Comparison of ENCODE assay signal across 20 cellular contexts in genomic region chr5:36934740-36935356, GRCh38. TPM values are rescaled to one million over a fixed set of nuclear protein-coding genes. Genes with fewer than 3 reads are reported as not detected.
DNase-seq lines count a peak whose midpoint lies in the region; ATAC-seq, FAIRE-seq and TF ChIP-seq lines count a peak whose summit lies in the region.
"Had no signal": no experiment of that assay in that cellular context is flagged by ENCODE, and none has a peak within 500 bp of the region (broad histone marks: within the 10 kb centered on the region; RNA-seq: fewer than 3 reads in every experiment).

No MANE protein-coding gene starts in this region.

- H3F3A ChIP-seq in PC-9 (ENCODE audit: insufficient read depth, low read depth) = peaks cover 4% of the 10 kb centered on the region; the same call in 1 of the 2 replicates

- no peak for DNase-seq in natural killer cell treated with Interleukin-12 subunit alpha and Interleukin-12 subunit beta and Interleukin-15 and Interleukin-18, amount 100 ng/mL, for 72 hours (ENCODE audit: low spot score)
- DNase-seq in natural killer cell (no peak), NB4 (ENCODE audit: low read depth) (peak; percentile 20), endothelial cell of umbilical vein (ENCODE audit: low read depth, low spot score) (peak; percentile 14), PC-9 (no peak), mucosa of gallbladder (ENCODE audit: low spot score) (no peak)
- DNase-seq in stimulated activated naive CD8-positive, alpha-beta T cell treated with anti-CD3 and anti-CD28 coated beads, Interleukin-15, amount 100 ng/mL, for 72 hours = no peak
- DNase-seq: activated B cell treated with CpG ODN at 0.5 μM for 24 hours, AML-193, caudate nucleus, COR-L47, GOT3, heart right ventricle, immature natural killer cell, lower lobe of right lung, NCI-H1092 treated with DMSO at 0.1 percent for 48 hours, NCI-H2081, NCI-H510A, SHP77, T-helper 17 cell had no signal

- H3K4me2 ChIP-seq in endothelial cell of umbilical vein (ENCODE audit: insufficient read depth, low read length) (peak overlapping the region; percentile 2), PC-9 (no peak overlapping the region)

- H3K27ac ChIP-seq in endothelial cell of umbilical vein (ENCODE audit: insufficient read depth, low read depth, low read length) (no peak overlapping the region), PC-9 (no peak overlapping the region)
- H3K27ac ChIP-seq: heart right ventricle, lower lobe of right lung had no signal

- H3K27me3 ChIP-seq in endothelial cell of umbilical vein (ENCODE audit: control insufficient read depth in 2 of 2, insufficient read depth in 2 of 2, low read length in 2 of 2) (no peaks in the 10 kb centered on the region), PC-9 (ENCODE audit: insufficient read depth, low read depth) (no peaks in the 10 kb centered on the region)
- H3K27me3 ChIP-seq: heart right ventricle had no signal

- peak overlapping the region; percentile 0 for H3K4me3 Mint-ChIP-seq in natural killer cell treated with Interleukin-12 subunit alpha and Interleukin-12 subunit beta and Interleukin-15 and Interleukin-18, amount 100 ng/mL, for 72 hours
- H3K4me3 Mint-ChIP-seq in natural killer cell = no peak overlapping the region
- peak overlapping the region in 1 of 2 donors; percentile 2 for H3K4me3 Mint-ChIP-seq in stimulated activated naive CD8-positive, alpha-beta T cell treated with anti-CD3 and anti-CD28 coated beads, Interleukin-15, amount 100 ng/mL, for 72 hours
- H3K4me3 Mint-ChIP-seq: activated B cell treated with CpG ODN at 0.5 μM for 24 hours, T-helper 17 cell had no signal

- H3K9me2 ChIP-seq in PC-9 (ENCODE audit: insufficient read depth) = no peaks in the 10 kb centered on the region

- no peak for TF ChIP-seq CTCF in natural killer cell (IDR thresholded peaks at IDR 0.05)
- TF ChIP-seq CTCF in NB4 (IDR thresholded peaks at IDR 0.05; ENCODE audit: low read depth, low read length) = no peak
- no peak for TF ChIP-seq CTCF in endothelial cell of umbilical vein (IDR thresholded peaks at IDR 0.05; ENCODE audit: extremely low read depth in 1 of 2, insufficient read depth in 1 of 2, low read depth in 1 of 2, low read length in 2 of 2)
- TF ChIP-seq CTCF in PC-9 (conservative IDR thresholded peaks at IDR 0.05) = no peak

- H2AFZ ChIP-seq in endothelial cell of umbilical vein (ENCODE audit: low read depth, low read length) (no peak overlapping the region), PC-9 (no peak overlapping the region)

- POLR2A ChIA-PET in endothelial cell of umbilical vein (lab: Charles Lee) = no interaction called here
- POLR2A ChIA-PET in PC-9 (lab: Charles Lee; ENCODE audit: unreplicated experiment) = no interaction called here

- H3K9me3 Mint-ChIP-seq in natural killer cell treated with Interleukin-12 subunit alpha and Interleukin-12 subunit beta and Interleukin-15 and Interleukin-18, amount 100 ng/mL, for 72 hours = no peaks in the 10 kb centered on the region
- no peaks in the 10 kb centered on the region for H3K9me3 Mint-ChIP-seq in natural killer cell
- no peaks in the 10 kb centered on the region for H3K9me3 Mint-ChIP-seq in stimulated activated naive CD8-positive, alpha-beta T cell treated with anti-CD3 and anti-CD28 coated beads, Interleukin-15, amount 100 ng/mL, for 72 hours
- H3K9me3 Mint-ChIP-seq: activated B cell treated with CpG ODN at 0.5 μM for 24 hours, immature natural killer cell had no signal

- H3K9me1 ChIP-seq in endothelial cell of umbilical vein (replicated peaks; ENCODE audit: control insufficient read depth, extremely low read depth, insufficient read depth, low read length) = peaks cover 5% of the 10 kb centered on the region

- H4K20me1 ChIP-seq in endothelial cell of umbilical vein (replicated peaks; ENCODE audit: control insufficient read depth, extremely low read depth, insufficient read depth, low read length) (peaks cover 10% of the 10 kb centered on the region), PC-9 (ENCODE audit: insufficient read depth) (peaks cover 33% of the 10 kb centered on the region)

- CTCF ChIA-PET in endothelial cell of umbilical vein (lab: Charles Lee) (interaction anchor here (1.1 to 3.8 kb wide), 2 partner anchors 10 to 12 kb away, joined by 4 to 16 read pairs; no protein-coding TSS in a partner anchor), PC-9 (lab: Charles Lee) (no interaction called here)

- intact Hi-C loops in natural killer cell (cut with micrococcal nuclease) (no loop called here), endothelial cell of umbilical vein (cut with micrococcal nuclease) (no loop called here), PC-9 (cut with micrococcal nuclease; ENCODE audit: unreplicated experiment) (no loop called here)

- ATAC-seq in natural killer cell treated with Interleukin-12 subunit alpha and Interleukin-12 subunit beta and Interleukin-15 and Interleukin-18, amount 100 ng/mL, for 72 hours = peak in 1 of 2 donors; percentile 69
- no peak for ATAC-seq in natural killer cell
- peak; percentile 85 for ATAC-seq in stimulated activated naive CD8-positive, alpha-beta T cell treated with anti-CD3 and anti-CD28 coated beads, Interleukin-15, amount 100 ng/mL, for 72 hours
- ATAC-seq: heart right ventricle, lower lobe of right lung, T-helper 17 cell had no signal

- H3K4me3 ChIP-seq in NB4 (ENCODE audit: low read depth, low read length) (no peak overlapping the region), endothelial cell of umbilical vein (replicated peaks in 1 of 3; ENCODE audit: insufficient read depth in 1 of 3, low read depth in 1 of 3, low read length in 3 of 3) (no peak overlapping the region), PC-9 (no peak overlapping the region)
- H3K4me3 ChIP-seq: heart right ventricle, lower lobe of right lung had no signal

- H3K79me2 ChIP-seq in endothelial cell of umbilical vein (ENCODE audit: control insufficient read depth, insufficient read depth, low read length) (peaks cover 93% of the 10 kb centered on the region), PC-9 (ENCODE audit: low read depth) (peaks cover 100% of the 10 kb centered on the region)

- peaks cover 53 to 67% of the 10 kb centered on the region in 2 donors for H3K4me1 Mint-ChIP-seq in natural killer cell treated with Interleukin-12 subunit alpha and Interleukin-12 subunit beta and Interleukin-15 and Interleukin-18, amount 100 ng/mL, for 72 hours (ENCODE audit: low read depth in 2 of 2)
- H3K4me1 Mint-ChIP-seq in natural killer cell = peaks cover 80 to 85% of the 10 kb centered on the region in 2 donors
- peaks cover 49% of the 10 kb centered on the region for H3K4me1 Mint-ChIP-seq in stimulated activated naive CD8-positive, alpha-beta T cell treated with anti-CD3 and anti-CD28 coated beads, Interleukin-15, amount 100 ng/mL, for 72 hours

- H3K27me3 Mint-ChIP-seq in natural killer cell treated with Interleukin-12 subunit alpha and Interleukin-12 subunit beta and Interleukin-15 and Interleukin-18, amount 100 ng/mL, for 72 hours = no peaks in the 10 kb centered on the region
- H3K27me3 Mint-ChIP-seq in natural killer cell (ENCODE audit: low read depth in 2 of 2) = no peaks in the 10 kb centered on the region
- H3K27me3 Mint-ChIP-seq in stimulated activated naive CD8-positive, alpha-beta T cell treated with anti-CD3 and anti-CD28 coated beads, Interleukin-15, amount 100 ng/mL, for 72 hours = no peaks in the 10 kb centered on the region
- H3K27me3 Mint-ChIP-seq: activated B cell treated with CpG ODN at 0.5 μM for 24 hours, T-helper 17 cell had no signal

- no peaks in the 10 kb centered on the region for H3K36me3 Mint-ChIP-seq in natural killer cell treated with Interleukin-12 subunit alpha and Interleukin-12 subunit beta and Interleukin-15 and Interleukin-18, amount 100 ng/mL, for 72 hours
- no peaks in the 10 kb centered on the region for H3K36me3 Mint-ChIP-seq in natural killer cell
- H3K36me3 Mint-ChIP-seq: immature natural killer cell had no signal

- no peak for TF ChIP-seq POLR2A in NB4 (IDR thresholded peaks at IDR 0.05; ENCODE audit: extremely low read depth, insufficient read length)
- no peak for TF ChIP-seq POLR2A in endothelial cell of umbilical vein (IDR thresholded peaks at IDR 0.05; ENCODE audit: low read depth, low read length)

- no peak overlapping the region for H3K27ac Mint-ChIP-seq in natural killer cell treated with Interleukin-12 subunit alpha and Interleukin-12 subunit beta and Interleukin-15 and Interleukin-18, amount 100 ng/mL, for 72 hours
- H3K27ac Mint-ChIP-seq in natural killer cell = peak overlapping the region in 1 of 2 donors; percentile 8
- H3K27ac Mint-ChIP-seq in stimulated activated naive CD8-positive, alpha-beta T cell treated with anti-CD3 and anti-CD28 coated beads, Interleukin-15, amount 100 ng/mL, for 72 hours = peak overlapping the region in 1 of 2 donors; percentile 10
- H3K27ac Mint-ChIP-seq: activated B cell treated with CpG ODN at 0.5 μM for 24 hours, T-helper 17 cell had no signal

- H3K9me3 ChIP-seq in endothelial cell of umbilical vein (replicated peaks; ENCODE audit: control insufficient read depth, insufficient read depth, low read length) (no peaks in the 10 kb centered on the region), PC-9 (ENCODE audit: insufficient read depth, low read depth) (no peaks in the 10 kb centered on the region)
- H3K9me3 ChIP-seq: lower lobe of right lung had no signal

- BruUV-seq in endothelial cell of umbilical vein (replicated peaks; lab: Mats Ljungman, UMichigan) (no TSS peak), PC-9 (replicated peaks; lab: Mats Ljungman, UMichigan) (no TSS peak)

- dilution Hi-C loops in endothelial cell of umbilical vein (cut with MboI; ENCODE audit: extremely low pct_ligation_motif_present, low sequenced_read_pairs) = no loop called here

- H3K4me1 ChIP-seq in endothelial cell of umbilical vein (ENCODE audit: control insufficient read depth, extremely low read depth, insufficient read depth, low read length) = peaks cover 17% of the 10 kb centered on the region
- peaks cover 9% of the 10 kb centered on the region for H3K4me1 ChIP-seq in PC-9 (replicated peaks; ENCODE audit: insufficient read depth)

- no peak for FAIRE-seq in endothelial cell of umbilical vein (lab: Jason Lieb, UNC)

- no peak overlapping the region for H3K9ac ChIP-seq in endothelial cell of umbilical vein (replicated peaks; ENCODE audit: extremely low read depth, insufficient read depth, low read length)

- no peaks in the 10 kb centered on the region for H3K36me3 ChIP-seq in endothelial cell of umbilical vein (ENCODE audit: control insufficient read depth in 2 of 2, extremely low read depth in 1 of 2, insufficient read depth in 2 of 2, low read length in 2 of 2)
- H3K36me3 ChIP-seq in PC-9 (ENCODE audit: low read depth) = no peaks in the 10 kb centered on the region
- H3K36me3 ChIP-seq: heart right ventricle, lower lobe of right lung had no signal

RNA-seq across cellular contexts. Expression of gene NIPBL, which starts 58.3 kb away (rescaled TPM):
- 10 to 100 TPM; 56.8 to 71.2 TPM for total RNA-seq in natural killer cell treated with Interleukin-12 subunit alpha and Interleukin-12 subunit beta and Interleukin-15 and Interleukin-18, amount 100 ng/mL, for 72 hours
- total RNA-seq in natural killer cell (100 to 1,000 TPM; 137 to 153 (median 145) TPM), endothelial cell of umbilical vein (43.1 and 50.7 TPM in 2 replicates), PC-9 (2021) (83.8 and 124 TPM in 2 replicates), mucosa of gallbladder (60.9 TPM)
- polyA plus RNA-seq in endothelial cell of umbilical vein = 15.5 and 17.8 TPM in 2 replicates
- polyA plus RNA-seq in endothelial cell of umbilical vein (2011; cell fraction: cytosol; rRNA removed) = 13.4 and 15.9 TPM in 2 replicates
- 45.7 and 47.7 TPM in 2 replicates for polyA plus RNA-seq in endothelial cell of umbilical vein (2011; cell fraction: nucleus; rRNA removed)
- polyA plus RNA-seq in endothelial cell of umbilical vein (2012) = 14.7 and 22.3 TPM in 2 replicates
- 119 and 146 TPM in 2 replicates for polyA minus RNA-seq in endothelial cell of umbilical vein
- 60.9 TPM for polyA minus RNA-seq in endothelial cell of umbilical vein (2011; cell fraction: cytosol; rRNA and poly(A)+ RNA removed)
- 215 and 311 TPM in 2 replicates for polyA minus RNA-seq in endothelial cell of umbilical vein (2011; cell fraction: nucleus; rRNA and poly(A)+ RNA removed)

Comparison
In these comparisons a context has a peak if more than half of its experiments do, and no peak if none do; other contexts are left out.
1. DNase-seq: peak in NB4 (single experiment) and endothelial cell of umbilical vein (single experiment); none in natural killer cell treated with Interleukin-12 subunit alpha and Interleukin-12 subunit beta and Interleukin-15 and Interleukin-18, amount 100 ng/mL, for 72 hours (single experiment), natural killer cell (single experiment), stimulated activated naive CD8-positive, alpha-beta T cell treated with anti-CD3 and anti-CD28 coated beads, Interleukin-15, amount 100 ng/mL, for 72 hours (0 of 2), PC-9 (0 of 2) and mucosa of gallbladder (single experiment).